Comparison of ENCODE assay signal across 16 cellular contexts in genomic region chr11:112345708-112346107, GRCh38.
DNase-seq lines count a peak whose midpoint lies in the region; TF ChIP-seq lines count a peak whose summit lies in the region.
"Had no signal": no experiment of that assay in that cellular context is flagged by ENCODE, and none has a peak within 500 bp of the region (broad histone marks: within the 10 kb centered on the region; RNA-seq: fewer than 3 reads in every experiment).

No MANE protein-coding gene starts in this region.

- H3K27ac ChIP-seq in A673 (ENCODE audit: low read depth, low read length, poor library complexity, severe bottlenecking): no peak overlapping the region
- H3K27ac ChIP-seq in OCI-LY1 (ENCODE audit: low read depth, low read length, poor library complexity, severe bottlenecking): no peak overlapping the region
- H3K27ac ChIP-seq in hepatocyte: no peak overlapping the region
- H3K27ac ChIP-seq: C4-2B, sigmoid colon had no signal

- H3K27me3 ChIP-seq in A673 (replicated peaks; ENCODE audit: insufficient read depth, low read depth, low read length, poor library complexity) (no peaks in the 10 kb centered on the region), OCI-LY1 (ENCODE audit: insufficient read depth, low read length) (peaks cover 5% of the 10 kb centered on the region; the same call in 1 of the 2 replicates), hepatocyte (no peaks in the 10 kb centered on the region)
- H3K27me3 ChIP-seq: MG63, sigmoid colon had no signal

- POLR2A ChIA-PET in A673 (lab: Charles Lee; ENCODE audit: low non-redundant PET): no interaction called here

- no peak overlapping the region for H3K4me3 Mint-ChIP-seq in osteocyte (ENCODE audit: unreplicated experiment)

- no peak overlapping the region for H3K4me2 ChIP-seq in OCI-LY1 (ENCODE audit: low read length)
- H3K4me2 ChIP-seq in hepatocyte: no peak overlapping the region

- in situ Hi-C loops in G401 (cut with HindIII; ENCODE audit: low sequenced_read_pairs): no loop called here

- no peaks in the 10 kb centered on the region for H3K36me3 Mint-ChIP-seq in osteocyte (ENCODE audit: unreplicated experiment)

- TF ChIP-seq CTCF in A673 (conservative IDR thresholded peaks at IDR 0.05; ENCODE audit: low read depth, low read length): peak; percentile 44
- 0 out of 3 replicates have a peak, but pooled peaks have one; percentile 28 for TF ChIP-seq CTCF in GM12872 (IDR thresholded peaks at IDR 0.05; ENCODE audit: insufficient read depth, low read depth, low read length)
- TF ChIP-seq CTCF in OCI-LY1 (IDR thresholded peaks at IDR 0.05; ENCODE audit: low read length): peak; percentile 23; the same call in 1 of the 2 replicates
- peak; percentile 18 for TF ChIP-seq CTCF in hepatocyte (IDR thresholded peaks at IDR 0.05; ENCODE audit: poor library complexity)
- TF ChIP-seq CTCF in osteocyte (IDR thresholded peaks at IDR 0.05): no peak

- no peak for DNase-seq in A673 (ENCODE audit: low spot score)
- no peak for DNase-seq in hepatocyte (ENCODE audit: low spot score)
- no peak for DNase-seq in posterior vena cava (ENCODE audit: low spot score)
- DNase-seq in osteocyte (ENCODE audit: extremely low spot score, unreplicated experiment): no peak
- DNase-seq in G401 (ENCODE audit: low spot score): no peak
- DNase-seq in inferior parietal cortex (ENCODE audit: extremely low spot score): no peak
- DNase-seq: activated CD8-positive, alpha-beta memory T cell treated with anti-CD3 and anti-CD28 coated beads, Interleukin-2, amount 50 U/mL, for 48 hours; cortex of kidney; kidney; MG63; naive B cell; NCI-H446; sigmoid colon had no signal

- no peaks in the 10 kb centered on the region for H3K9me2 ChIP-seq in OCI-LY1 (ENCODE audit: low read depth, low read length)
- no peaks in the 10 kb centered on the region for H3K9me2 ChIP-seq in hepatocyte (replicated peaks; ENCODE audit: insufficient read depth)

- no peaks in the 10 kb centered on the region for H3K9me3 ChIP-seq in A673 (ENCODE audit: low read depth, low read length, poor library complexity, severe bottlenecking)
- no peaks in the 10 kb centered on the region for H3K9me3 ChIP-seq in OCI-LY1 (ENCODE audit: low read length)
- H3K9me3 ChIP-seq in hepatocyte (ENCODE audit: low read depth): no peaks in the 10 kb centered on the region
- H3K9me3 ChIP-seq: MG63, sigmoid colon had no signal

- no peaks in the 10 kb centered on the region for H3K9me3 Mint-ChIP-seq in osteocyte (ENCODE audit: unreplicated experiment)

- peaks cover 4% of the 10 kb centered on the region for H3K27me3 Mint-ChIP-seq in osteocyte (ENCODE audit: unreplicated experiment)
- H3K27me3 Mint-ChIP-seq: naive B cell had no signal

- H3K4me3 ChIP-seq in A673 (ENCODE audit: low read depth, low read length, poor library complexity, severe bottlenecking): no peak overlapping the region
- H3K4me3 ChIP-seq in OCI-LY1 (ENCODE audit: low read depth, low read length, poor library complexity, severe bottlenecking): no peak overlapping the region
- H3K4me3 ChIP-seq in hepatocyte: no peak overlapping the region
- H3K4me3 ChIP-seq: MG63, sigmoid colon had no signal

- H3K79me2 ChIP-seq in OCI-LY1 (ENCODE audit: insufficient read depth, low read length) (no peaks in the 10 kb centered on the region), hepatocyte (no peaks in the 10 kb centered on the region)

- CTCF ChIA-PET in A673 (lab: Charles Lee): no interaction called here

- H3K4me1 ChIP-seq in A673 (ENCODE audit: insufficient read depth, low read length, poor library complexity, severe bottlenecking): peaks cover 3% of the 10 kb centered on the region
- no peaks in the 10 kb centered on the region for H3K4me1 ChIP-seq in OCI-LY1 (ENCODE audit: insufficient read depth, low read length, severe bottlenecking)
- no peaks in the 10 kb centered on the region for H3K4me1 ChIP-seq in hepatocyte (ENCODE audit: insufficient read depth)

- no peaks in the 10 kb centered on the region for H4K20me1 ChIP-seq in OCI-LY1 (ENCODE audit: insufficient read depth, low read length)
- H4K20me1 ChIP-seq in hepatocyte (ENCODE audit: insufficient read depth, poor library complexity, severe bottlenecking): no peaks in the 10 kb centered on the region

- H3K4me1 Mint-ChIP-seq in osteocyte (ENCODE audit: unreplicated experiment): peaks cover 13% of the 10 kb centered on the region
- H3K4me1 Mint-ChIP-seq: naive B cell had no signal

- H2AFZ ChIP-seq in OCI-LY1 (ENCODE audit: low read length) (no peak overlapping the region), hepatocyte (no peak overlapping the region)

- H3F3A ChIP-seq in OCI-LY1 (ENCODE audit: insufficient read depth, low read length): no peaks in the 10 kb centered on the region

- WGBS in hepatocyte (ENCODE audit: low lambda C conversion rate, missing lambda C conversion rate): 66% methylated on average over 3 of the region's 4 CpGs

- no peak overlapping the region for H3K27ac Mint-ChIP-seq in osteocyte (ENCODE audit: unreplicated experiment)

- intact Hi-C loops in A673 (cut with micrococcal nuclease; ENCODE audit: unreplicated experiment) (no loop called here), posterior vena cava (cut with DNase I) (loop anchor here in 1 of 2 donors (5.0 kb wide), 1 partner anchor 903 kb away; no protein-coding TSS in a partner anchor)

- no TSS peak for BruUV-seq in A673 (replicated peaks; lab: Mats Ljungman, UMichigan)

- no peaks in the 10 kb centered on the region for H3K36me3 ChIP-seq in A673 (ENCODE audit: insufficient read depth, low read length, poor library complexity, severe bottlenecking)
- H3K36me3 ChIP-seq in OCI-LY1 (ENCODE audit: insufficient read depth, low read length): no peaks in the 10 kb centered on the region
- H3K36me3 ChIP-seq in hepatocyte (replicated peaks; ENCODE audit: insufficient read depth, low read depth): no peaks in the 10 kb centered on the region
- H3K36me3 ChIP-seq: MG63, sigmoid colon had no signal

- H3K9ac ChIP-seq in OCI-LY1 (ENCODE audit: low read length): no peak overlapping the region
